In genomic region chr3:154018100-154018696, GRCh38 we compare ENCODE assay signal across 8 cellular contexts.
A peak's percentile ranks its signal among the peaks of the same experiment; 100 is the strongest.
DNase-seq lines count a peak whose midpoint lies in the region; ATAC-seq and TF ChIP-seq lines count a peak whose summit lies in the region.

No MANE protein-coding gene starts in this region.

- H3K9me3 ChIP-seq in right cardiac atrium (ENCODE audit: control insufficient read depth, low read length) (no peaks in the 10 kb centered on the region), sigmoid colon (no peaks in the 10 kb centered on the region)

- H3K36me3 ChIP-seq in sigmoid colon = no peaks in the 10 kb centered on the region

- H3K4me3 ChIP-seq in right cardiac atrium (ENCODE audit: low read length) (no peak overlapping the region), sigmoid colon (no peak overlapping the region)

- no peaks in the 10 kb centered on the region for H3K4me1 ChIP-seq in right cardiac atrium (ENCODE audit: control insufficient read depth, insufficient read depth, low read length)
- peaks cover 0 to 14% (median 6%) of the 10 kb centered on the region in 4 donors for H3K4me1 ChIP-seq in sigmoid colon

- TF ChIP-seq EP300 in sigmoid colon (IDR thresholded peaks at IDR 0.05) = no peak

- peak; percentile 11 to 45 (median 25) for DNase-seq in right cardiac atrium
- DNase-seq in left ventricle myocardium superior = no peak
- peak; percentile 5 for DNase-seq in NCI-H2029 treated with DMSO at 0.1 percent for 48 hours (lab: John Stamatoyannopoulos, UW)
- DNase-seq in activated T-cell treated with anti-CD3 and anti-CD28 coated beads for 1 hour (ENCODE audit: low read depth) = peak; percentile 1
- peak; percentile 17 for DNase-seq in iris pigment epithelial cell (ENCODE audit: low read depth)
- DNase-seq in HCEC 1CT = no peak
- DNase-seq in sigmoid colon = no peak

- no peaks in the 10 kb centered on the region for H3K27me3 ChIP-seq in right cardiac atrium (ENCODE audit: control insufficient read depth, insufficient read depth)
- no peaks in the 10 kb centered on the region for H3K27me3 ChIP-seq in sigmoid colon

- ATAC-seq in right cardiac atrium (no peak), left ventricle myocardium superior (no peak), HG02610 (IDR thresholded peaks at IDR 0.05; ENCODE audit: unreplicated experiment) (peak; percentile 77)

- no peak overlapping the region for H3K27ac ChIP-seq in right cardiac atrium (ENCODE audit: low read length)
- H3K27ac ChIP-seq in sigmoid colon = no peak overlapping the region

- no peak for TF ChIP-seq CTCF in sigmoid colon (IDR thresholded peaks at IDR 0.05)

- intact Hi-C loops in right cardiac atrium (cut with DNase I) = no loop called here
- intact Hi-C loops in left ventricle myocardium superior (cut with micrococcal nuclease) = no loop called here
- intact Hi-C loops in sigmoid colon (cut with DNase I) = no loop called here

- TF ChIP-seq POLR2A in sigmoid colon (IDR thresholded peaks at IDR 0.05) = no peak

- 34% methylated on average over 3 of the region's 3 CpGs for WGBS in right cardiac atrium
- 60 to 72% methylated on average over 3 of the region's 3 CpGs for WGBS in sigmoid colon, 2 donors

Comparison
In these comparisons a context has a peak if more than half of its experiments do, and no peak if none do; other contexts are left out.
1. DNase-seq: peak in right cardiac atrium (3 of 3), NCI-H2029 treated with DMSO at 0.1 percent for 48 hours (single experiment), activated T-cell treated with anti-CD3 and anti-CD28 coated beads for 1 hour (single experiment) and iris pigment epithelial cell (single experiment); none in left ventricle myocardium superior (single experiment), HCEC 1CT (single experiment) and sigmoid colon (single experiment).